ENCODE assay signal across 8 cellular contexts in the genomic region with DNA sequence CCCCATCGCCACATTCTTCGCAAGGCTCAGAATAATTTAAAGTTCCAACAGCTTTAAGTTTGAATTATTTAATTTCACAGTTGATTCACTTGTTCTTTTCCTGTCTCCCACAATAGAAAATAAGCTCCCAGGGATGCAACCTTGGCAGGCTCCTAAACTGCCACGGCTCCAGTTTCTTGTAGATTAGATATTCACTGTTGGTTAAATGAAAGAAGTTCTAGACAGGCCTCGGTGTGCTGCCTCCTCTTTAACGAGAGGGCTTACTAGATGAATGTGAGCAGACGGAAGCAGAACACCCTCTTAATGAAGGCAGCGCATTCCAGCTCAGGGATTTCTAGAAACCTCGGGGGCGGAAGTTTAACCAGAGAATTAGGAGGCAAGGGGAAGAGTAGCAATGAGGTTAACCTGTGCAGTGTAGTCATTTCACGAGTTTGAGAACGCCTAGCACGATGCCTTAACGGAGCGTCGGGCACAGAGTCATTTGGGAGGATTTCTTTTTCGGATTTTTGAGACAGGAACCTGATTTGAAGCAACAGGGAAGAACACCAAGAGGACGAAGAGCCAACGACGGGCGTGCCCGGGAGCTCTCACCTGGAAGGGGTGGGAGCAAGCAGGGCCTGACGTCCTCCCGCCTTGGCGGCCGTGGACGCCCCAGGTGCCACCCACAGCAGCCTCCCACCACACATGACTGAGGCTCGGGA. TPM values are rescaled to one million over a fixed set of nuclear protein-coding genes. Genes with fewer than 3 reads are reported as not detected.
A peak's percentile ranks its signal among the peaks of the same experiment; 100 is the strongest.
DNase-seq lines count a peak whose midpoint lies in the region; ATAC-seq and TF ChIP-seq lines count a peak whose summit lies in the region.

No MANE protein-coding gene starts in this region.

- peak overlapping the region; percentile 84 for H3K4me3 ChIP-seq in neural progenitor cell

- H4K20me1 ChIP-seq in neural progenitor cell (ENCODE audit: low read depth), result peaks cover 38% of the 10 kb centered on the region

- H3K4me2 ChIP-seq in neural progenitor cell, result peak overlapping the region; percentile 85

- no peak overlapping the region for H3K9ac ChIP-seq in neural progenitor cell

- H3K36me3 Mint-ChIP-seq in CD14-positive monocyte (peaks cover 20 to 28% of the 10 kb centered on the region in 2 donors), neural progenitor cell (peaks cover 26% of the 10 kb centered on the region)
- H3K36me3 Mint-ChIP-seq in activated T-helper 2 cell treated with anti-CD3 and anti-CD28 coated beads, Interferon-gamma antibody, Interleukin-2, Interleukin-4, amounts not matched to agents 10 μg/mL and 5 μg/mL and 100 μg/mL, durations not matched to agents 14 hours and 24 hours and 36 hours (ENCODE audit: low read depth), result peaks cover 38% of the 10 kb centered on the region

- H3K4me1 ChIP-seq in neural progenitor cell, result peaks cover 21% of the 10 kb centered on the region

- H3F3A ChIP-seq in neural progenitor cell (ENCODE audit: low read depth), result peaks cover 18% of the 10 kb centered on the region

- peak overlapping the region; percentile 57 for H2AFZ ChIP-seq in neural progenitor cell (replicated peaks)

- no peaks in the 10 kb centered on the region for H3K9me3 ChIP-seq in neural progenitor cell (ENCODE audit: low read depth)

- no peaks in the 10 kb centered on the region for H3K27me3 ChIP-seq in neural progenitor cell

- intact Hi-C loops in CD14-positive monocyte (cut with micrococcal nuclease), result loop anchor here in 1 of 2 donors (10.0 kb wide), 1 partner anchor 347 kb away; no protein-coding TSS in a partner anchor
- intact Hi-C loops in activated T-helper 2 cell treated with anti-CD3 and anti-CD28 coated beads, Interferon-gamma antibody, Interleukin-2, Interleukin-4, amounts not matched to agents 10 μg/mL and 5 μg/mL and 100 μg/mL, durations not matched to agents 14 hours and 24 hours and 36 hours (cut with micrococcal nuclease), result loop anchor here (2.0 to 5.0 kb wide), 3 partner anchors 155 to 345 kb away; no protein-coding TSS in a partner anchor

- H3K9me3 Mint-ChIP-seq in CD14-positive monocyte (peaks cover 0 to 3% (median 0%) of the 10 kb centered on the region in 7 donors), neural progenitor cell (no peaks in the 10 kb centered on the region)
- no peaks in the 10 kb centered on the region for H3K9me3 Mint-ChIP-seq in activated T-helper 2 cell treated with anti-CD3 and anti-CD28 coated beads, Interferon-gamma antibody, Interleukin-2, Interleukin-4, amounts not matched to agents 10 μg/mL and 5 μg/mL and 100 μg/mL, durations not matched to agents 14 hours and 24 hours and 36 hours

- H3K36me3 ChIP-seq in neural progenitor cell, result no peaks in the 10 kb centered on the region

- DNase-seq in CD14-positive monocyte (ENCODE audit: low spot score) (no peak), NCI-H2227 (lab: John Stamatoyannopoulos, UW; ENCODE audit: unreplicated experiment) (peak; percentile 69), germinal center (ENCODE audit: low spot score) (peak; percentile 28), neural progenitor cell (ENCODE audit: low spot score) (peak; percentile 65), retina (no peak)
- DNase-seq in activated T-helper 2 cell treated with anti-CD3 and anti-CD28 coated beads, Interferon-gamma antibody, Interleukin-2, Interleukin-4, amounts not matched to agents 10 μg/mL and 5 μg/mL and 100 μg/mL, durations not matched to agents 14 hours and 24 hours and 36 hours (ENCODE audit: low spot score), result no peak

- H3K79me2 ChIP-seq in neural progenitor cell (ENCODE audit: low read depth), result peaks cover 43% of the 10 kb centered on the region

- H3K27ac Mint-ChIP-seq in CD14-positive monocyte, result peak overlapping the region; percentile 86 to 98 (median 94)
- peak overlapping the region; percentile 96 for H3K27ac Mint-ChIP-seq in activated T-helper 2 cell treated with anti-CD3 and anti-CD28 coated beads, Interferon-gamma antibody, Interleukin-2, Interleukin-4, amounts not matched to agents 10 μg/mL and 5 μg/mL and 100 μg/mL, durations not matched to agents 14 hours and 24 hours and 36 hours
- H3K27ac Mint-ChIP-seq in neural progenitor cell, result peak overlapping the region; percentile 97

- peak overlapping the region; percentile 3 for H3K27ac ChIP-seq in neural progenitor cell

- peak overlapping the region; percentile 92 to 94 for H3K4me3 Mint-ChIP-seq in CD14-positive monocyte
- H3K4me3 Mint-ChIP-seq in activated T-helper 2 cell treated with anti-CD3 and anti-CD28 coated beads, Interferon-gamma antibody, Interleukin-2, Interleukin-4, amounts not matched to agents 10 μg/mL and 5 μg/mL and 100 μg/mL, durations not matched to agents 14 hours and 24 hours and 36 hours (ENCODE audit: low read depth), result peak overlapping the region; percentile 87
- H3K4me3 Mint-ChIP-seq in neural progenitor cell, result peak overlapping the region; percentile 98

- H3K4me1 Mint-ChIP-seq in CD14-positive monocyte (peaks cover 53% of the 10 kb centered on the region), neural progenitor cell (peaks cover 75% of the 10 kb centered on the region)
- H3K4me1 Mint-ChIP-seq in activated T-helper 2 cell treated with anti-CD3 and anti-CD28 coated beads, Interferon-gamma antibody, Interleukin-2, Interleukin-4, amounts not matched to agents 10 μg/mL and 5 μg/mL and 100 μg/mL, durations not matched to agents 14 hours and 24 hours and 36 hours (ENCODE audit: low read depth), result peaks cover 47% of the 10 kb centered on the region

- ATAC-seq in GM18867 (IDR thresholded peaks at IDR 0.05; ENCODE audit: unreplicated experiment) (peak; percentile 46), HG03045 (IDR thresholded peaks at IDR 0.05; ENCODE audit: unreplicated experiment) (peak; percentile 52)

- TF ChIP-seq CTCF in CD14-positive monocyte (IDR thresholded peaks at IDR 0.05) (no peak), neural progenitor cell (IDR thresholded peaks at IDR 0.05) (no peak)

- H3K27me3 Mint-ChIP-seq in CD14-positive monocyte (ENCODE audit: low read depth in 3 of 3) (peaks cover 0 to 3% (median 0%) of the 10 kb centered on the region in 3 donors), neural progenitor cell (ENCODE audit: insufficient read depth, low read depth) (peaks cover 2% of the 10 kb centered on the region)
- H3K27me3 Mint-ChIP-seq in activated T-helper 2 cell treated with anti-CD3 and anti-CD28 coated beads, Interferon-gamma antibody, Interleukin-2, Interleukin-4, amounts not matched to agents 10 μg/mL and 5 μg/mL and 100 μg/mL, durations not matched to agents 14 hours and 24 hours and 36 hours (ENCODE audit: low read depth), result peaks cover 7% of the 10 kb centered on the region

RNA-seq across cellular contexts. Expression of gene SMC5, which starts 0.6 kb away (rescaled TPM):
- 1 to 10 TPM; 4.9 to 5.1 TPM for polyA plus RNA-seq in CD14-positive monocyte
- 45.3 and 51.0 TPM in 2 replicates for total RNA-seq in activated T-helper 2 cell treated with anti-CD3 and anti-CD28 coated beads, Interferon-gamma antibody, Interleukin-2, Interleukin-4, amounts not matched to agents 10 μg/mL and 5 μg/mL and 100 μg/mL, durations not matched to agents 14 hours and 24 hours and 36 hours
- total RNA-seq in neural progenitor cell (ENCODE audit: low replicate concordance), result 35.2 and 63.1 TPM in 2 replicates

Comparison
In these comparisons a context has a peak if more than half of its experiments do, and no peak if none do; other contexts are left out.
1. DNase-seq: peak in NCI-H2227 (single experiment), germinal center (single experiment) and neural progenitor cell (single experiment); none in CD14-positive monocyte (single experiment), activated T-helper 2 cell treated with anti-CD3 and anti-CD28 coated beads, Interferon-gamma antibody, Interleukin-2, Interleukin-4, amounts not matched to agents 10 μg/mL and 5 μg/mL and 100 μg/mL, durations not matched to agents 14 hours and 24 hours and 36 hours (single experiment) and retina (single experiment).
2. Peak in every context shown above with its lines, with median percentiles within 50 percentile points of each other: H3K27ac Mint-ChIP-seq and H3K4me3 Mint-ChIP-seq.